In the genomic region with DNA sequence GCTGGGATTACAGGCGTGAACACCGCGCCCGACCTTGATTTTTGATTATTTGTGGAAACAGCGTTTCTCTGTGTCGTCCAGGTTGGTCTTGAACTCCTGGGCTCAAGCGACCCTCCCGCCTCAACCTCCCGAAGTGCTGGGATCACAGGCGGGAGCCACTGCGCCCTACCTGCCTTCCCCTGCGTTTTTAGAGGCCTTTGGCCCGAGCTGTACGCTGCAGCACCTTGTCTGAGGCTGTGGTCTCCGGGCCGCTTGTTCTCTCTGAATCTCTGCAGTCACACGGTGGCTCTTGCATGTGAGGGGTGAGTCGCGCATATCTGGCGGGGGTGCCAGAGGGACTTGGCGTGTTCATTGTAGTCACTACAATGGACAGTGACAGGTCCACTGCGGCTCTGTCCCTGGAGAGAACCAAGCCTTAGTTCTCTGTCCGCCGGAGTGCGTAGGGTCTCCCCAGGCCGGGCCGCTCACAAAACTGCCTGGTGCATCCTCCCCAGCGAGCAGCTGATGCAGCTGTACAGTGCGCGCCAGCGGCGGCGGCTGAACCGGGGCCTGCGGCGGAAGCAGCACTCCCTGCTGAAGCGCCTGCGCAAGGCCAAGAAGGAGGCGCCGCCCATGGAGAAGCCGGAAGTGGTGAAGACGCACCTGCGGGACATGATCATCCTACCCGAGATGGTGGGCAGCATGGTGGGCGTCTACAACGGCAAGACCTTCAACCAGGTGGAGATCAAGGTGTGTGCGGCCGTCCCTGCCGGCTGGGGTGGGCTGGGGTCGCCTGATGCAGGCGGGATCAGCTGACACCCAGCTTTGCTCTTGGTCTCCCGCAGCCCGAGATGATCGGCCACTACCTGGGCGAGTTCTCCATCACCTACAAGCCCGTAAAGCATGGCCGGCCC, we compare ENCODE assay signal across 7 cellular contexts. TPM values are rescaled to one million over a fixed set of nuclear protein-coding genes. Genes with fewer than 3 reads are reported as not detected.
DNase-seq lines count a peak whose midpoint lies in the region; ATAC-seq and TF ChIP-seq lines count a peak whose summit lies in the region.
"Not testable (repeated sequence)": the region's sequence is repeated elsewhere in the genome, so short reads cannot be mapped to it uniquely, and the experiment has no call there.

No MANE protein-coding gene starts in this region.

- H3K27ac Mint-ChIP-seq in activated B cell treated with CpG ODN at 0.5 μM for 24 hours (peak overlapping the region; percentile 66), progenitor cell of endocrine pancreas (peak overlapping the region; percentile 100)

- not testable (repeated sequence) for H3K9me3 ChIP-seq in body of pancreas; fibroblast of lung (ENCODE audit: control insufficient read depth, insufficient read depth, low read depth, low read length)

- H3K27me3 ChIP-seq in body of pancreas; fibroblast of lung (ENCODE audit: control insufficient read depth, insufficient read depth, low read length): not testable (repeated sequence)

- POLR2A ChIA-PET in activated B cell treated with CpG ODN at 0.5 μM for 24 hours (lab: Charles Lee): interaction anchor here (0.6 to 1.3 kb wide), 4 partner anchors 171 to 474 kb away, joined by 3 to 5 read pairs (median 4); a partner anchor contains a TSS

- H3K4me3 Mint-ChIP-seq in activated B cell treated with CpG ODN at 0.5 μM for 24 hours: peak overlapping the region; percentile 99
- peak overlapping the region; percentile 97 for H3K4me3 Mint-ChIP-seq in progenitor cell of endocrine pancreas (ENCODE audit: low read depth)

- intact Hi-C loops in activated B cell treated with CpG ODN at 0.5 μM for 24 hours (cut with micrococcal nuclease): loop anchor here (2.0 kb wide), 2 partner anchors 57 to 73 kb away; a partner anchor contains a TSS
- intact Hi-C loops in body of pancreas (cut with DNase I); lower leg skin (cut with DNase I; ENCODE audit: low total_unique reads): not testable (repeated sequence)

- H3K27ac ChIP-seq in body of pancreas: not testable (repeated sequence)
- peak overlapping the region; percentile 96 for H3K27ac ChIP-seq in fibroblast of lung (ENCODE audit: insufficient read depth, low read length)

- H3K9me3 Mint-ChIP-seq in activated B cell treated with CpG ODN at 0.5 μM for 24 hours; progenitor cell of endocrine pancreas (ENCODE audit: low read depth): not testable (repeated sequence)

- H4K20me1 ChIP-seq in fibroblast of lung (ENCODE audit: control insufficient read depth, extremely low read depth, insufficient read depth, low read length): not testable (repeated sequence)

- peaks cover 33% of the 10 kb centered on the region for H3K79me2 ChIP-seq in fibroblast of lung (ENCODE audit: control insufficient read depth, insufficient read depth, low read length)

- H3K4me1 ChIP-seq in body of pancreas: peaks cover 28% of the 10 kb centered on the region
- H3K4me1 ChIP-seq in fibroblast of lung (ENCODE audit: control insufficient read depth, extremely low read depth, insufficient read depth, low read length): not testable (repeated sequence)

- peaks cover 45% of the 10 kb centered on the region for H3K36me3 Mint-ChIP-seq in activated B cell treated with CpG ODN at 0.5 μM for 24 hours (ENCODE audit: low read depth)
- H3K36me3 Mint-ChIP-seq in progenitor cell of endocrine pancreas (ENCODE audit: insufficient read depth): peaks cover 23% of the 10 kb centered on the region

- CTCF ChIA-PET in activated B cell treated with CpG ODN at 0.5 μM for 24 hours (lab: Charles Lee): not testable (repeated sequence)

- H3K9ac ChIP-seq in fibroblast of lung (ENCODE audit: insufficient read depth, low read length): peak overlapping the region; percentile 93

- H3K4me3 ChIP-seq in GM08714 (ENCODE audit: low read length) (peak overlapping the region; percentile 97), NB4 (ENCODE audit: low read depth, low read length) (peak overlapping the region; percentile 83), body of pancreas (peak overlapping the region; percentile 90 to 98), fibroblast of lung (replicated peaks in 1 of 4; ENCODE audit: control extremely low read depth in 1 of 4, insufficient read depth in 1 of 4, low read depth in 3 of 4, low read length in 4 of 4) (peak overlapping the region; percentile 72 to 96 (median 90)), lower leg skin (ENCODE audit: low read depth, poor library complexity, severe bottlenecking) (peak overlapping the region; percentile 93)

- H3K4me2 ChIP-seq in fibroblast of lung (ENCODE audit: extremely low read depth, insufficient read depth, low read length): peak overlapping the region; percentile 88

- DNase-seq in NB4 (ENCODE audit: low read depth); activated B cell treated with CpG ODN at 0.5 μM for 24 hours; body of pancreas; lower leg skin (ENCODE audit: low spot score in 2 of 2); progenitor cell of endocrine pancreas (ENCODE audit: low spot score, unreplicated experiment): not testable (repeated sequence)
- peak in 1 of 2 donors; percentile 23 for DNase-seq in fibroblast of lung (ENCODE audit: low read depth in 2 of 2)

- peaks cover 29% of the 10 kb centered on the region for H3K4me1 Mint-ChIP-seq in activated B cell treated with CpG ODN at 0.5 μM for 24 hours
- H3K4me1 Mint-ChIP-seq in progenitor cell of endocrine pancreas (ENCODE audit: low read depth): not testable (repeated sequence)

- ATAC-seq in activated B cell treated with CpG ODN at 0.5 μM for 24 hours (ENCODE audit: low read depth); body of pancreas: not testable (repeated sequence)

- H2AFZ ChIP-seq in fibroblast of lung (ENCODE audit: low read length): not testable (repeated sequence)

- peaks cover 0 to 17% of the 10 kb centered on the region in 2 donors for H3K36me3 ChIP-seq in body of pancreas (replicated peaks in 1 of 2; ENCODE audit: insufficient read depth in 1 of 2, low read depth in 2 of 2)
- H3K36me3 ChIP-seq in fibroblast of lung (ENCODE audit: control insufficient read depth, insufficient read depth, low read length): peaks cover 35% of the 10 kb centered on the region

- not testable (repeated sequence) for TF ChIP-seq CTCF in NB4 (IDR thresholded peaks at IDR 0.05; ENCODE audit: low read depth, low read length); activated B cell treated with CpG ODN at 0.5 μM for 24 hours (IDR thresholded peaks at IDR 0.05); body of pancreas (IDR thresholded peaks at IDR 0.05); fibroblast of lung (conservative IDR thresholded peaks at IDR 0.05 in 1 of 2, IDR thresholded peaks at IDR 0.05 in 1 of 2; ENCODE audit: low read depth in 1 of 2, low read length in 2 of 2); lower leg skin (IDR thresholded peaks at IDR 0.05); progenitor cell of endocrine pancreas (IDR thresholded peaks at IDR 0.05; ENCODE audit: unreplicated experiment)

- not testable (repeated sequence) for H3K27me3 Mint-ChIP-seq in activated B cell treated with CpG ODN at 0.5 μM for 24 hours, progenitor cell of endocrine pancreas

- not testable (repeated sequence) for TF ChIP-seq POLR2A in NB4 (IDR thresholded peaks at IDR 0.05; ENCODE audit: extremely low read depth, insufficient read length); body of pancreas (IDR thresholded peaks at IDR 0.05); lower leg skin (IDR thresholded peaks at IDR 0.05)

- 51 to 62% methylated on average over 17 to 40 of the region's 57 CpGs for WGBS in body of pancreas, 2 donors
- WGBS in lower leg skin, 2 donors: 74 to 81% methylated on average over 52 to 57 of the region's 57 CpGs

RNA-seq across cellular contexts. Expression of a gene that starts 1.6 kb away (rescaled TPM):
- total RNA-seq in activated B cell treated with CpG ODN at 0.5 μM for 24 hours (1,788 and 2,029 TPM in 2 replicates), body of pancreas (1,000 to 10,000 TPM; 2,008 to 2,166 TPM), fibroblast of lung (369 and 494 TPM in 2 replicates), lower leg skin (1,000 to 10,000 TPM; 2,226 to 7,190 (median 4,396) TPM), progenitor cell of endocrine pancreas (917 and 938 TPM in 2 replicates)
- polyA plus RNA-seq in fibroblast of lung: 878 and 1,038 TPM in 2 replicates
- polyA plus RNA-seq in fibroblast of lung (2012): 1,751 and 2,175 TPM in 2 replicates
- 414 and 480 TPM in 2 replicates for polyA minus RNA-seq in fibroblast of lung (ENCODE audit: low replicate concordance)

RNA-seq across cellular contexts. Expression of a gene that starts 10.2 kb away (rescaled TPM):
- total RNA-seq in activated B cell treated with CpG ODN at 0.5 μM for 24 hours (0.42 and 0.59 TPM in 2 replicates), body of pancreas (under 1 TPM in 1 of 2 donors, not detected in 1; 0.26 TPM), fibroblast of lung (0.26 and 0.50 TPM in 2 replicates), lower leg skin (1 to 10 TPM in 1 of 4 donors, under 1 TPM in 2, not detected in 1; 0.11 to 1.1 (median 0.23) TPM), progenitor cell of endocrine pancreas (5.2 and 5.8 TPM in 2 replicates)
- 0.01 and 0.02 TPM in 2 replicates for polyA plus RNA-seq in fibroblast of lung
- polyA plus RNA-seq in fibroblast of lung (2012): 0.25 and 0.30 TPM in 2 replicates
- polyA minus RNA-seq in fibroblast of lung (ENCODE audit: low replicate concordance): 0.11 TPM in 1 of 2 replicates, not detected in the other

RNA-seq across cellular contexts. Expression of a gene that starts 32.4 kb away (rescaled TPM):
- total RNA-seq in activated B cell treated with CpG ODN at 0.5 μM for 24 hours: 177 and 195 TPM in 2 replicates
- total RNA-seq in body of pancreas: 10 to 100 TPM; 25.4 to 63.3 TPM
- 34.9 and 49.5 TPM in 2 replicates for total RNA-seq in fibroblast of lung
- 44.6 and 65.4 TPM in 2 replicates for polyA plus RNA-seq in fibroblast of lung
- polyA plus RNA-seq in fibroblast of lung (2012): 69.9 and 94.0 TPM in 2 replicates
- polyA minus RNA-seq in fibroblast of lung (ENCODE audit: low replicate concordance): 72.9 and 84.1 TPM in 2 replicates
- 10 to 100 TPM; 28.6 to 60.5 (median 48.2) TPM for total RNA-seq in lower leg skin
- 131 and 136 TPM in 2 replicates for total RNA-seq in progenitor cell of endocrine pancreas

RNA-seq across cellular contexts. Expression of a gene that starts 38.4 kb away (rescaled TPM):
- total RNA-seq in activated B cell treated with CpG ODN at 0.5 μM for 24 hours (6.9 and 8.8 TPM in 2 replicates), body of pancreas (100 to 1,000 TPM in 1 of 2 donors, 10 to 100 TPM in 1; 70.2 to 129 TPM), fibroblast of lung (31.1 and 44.1 TPM in 2 replicates), lower leg skin (10 to 100 TPM; 33.8 to 72.0 (median 46.0) TPM), progenitor cell of endocrine pancreas (47.0 and 48.5 TPM in 2 replicates)
- 20.0 and 32.6 TPM in 2 replicates for polyA plus RNA-seq in fibroblast of lung
- 34.3 and 61.8 TPM in 2 replicates for polyA plus RNA-seq in fibroblast of lung (2012)
- polyA minus RNA-seq in fibroblast of lung (ENCODE audit: low replicate concordance): 69.4 and 75.2 TPM in 2 replicates

RNA-seq across cellular contexts. Expression of a gene that starts 39.2 kb away (rescaled TPM):
- total RNA-seq in activated B cell treated with CpG ODN at 0.5 μM for 24 hours (42.8 and 55.7 TPM in 2 replicates), body of pancreas (10 to 100 TPM; 26.7 to 31.4 TPM), fibroblast of lung (21.8 and 24.8 TPM in 2 replicates), lower leg skin (10 to 100 TPM; 34.3 to 49.6 (median 45.7) TPM), progenitor cell of endocrine pancreas (31.3 and 36.0 TPM in 2 replicates)
- polyA plus RNA-seq in fibroblast of lung: 11.2 and 12.0 TPM in 2 replicates
- polyA plus RNA-seq in fibroblast of lung (2012): 18.2 and 25.0 TPM in 2 replicates
- polyA minus RNA-seq in fibroblast of lung (ENCODE audit: low replicate concordance): 13.4 and 27.6 TPM in 2 replicates
